ENCODE assay signal across 2 cellular contexts in the genomic region with DNA sequence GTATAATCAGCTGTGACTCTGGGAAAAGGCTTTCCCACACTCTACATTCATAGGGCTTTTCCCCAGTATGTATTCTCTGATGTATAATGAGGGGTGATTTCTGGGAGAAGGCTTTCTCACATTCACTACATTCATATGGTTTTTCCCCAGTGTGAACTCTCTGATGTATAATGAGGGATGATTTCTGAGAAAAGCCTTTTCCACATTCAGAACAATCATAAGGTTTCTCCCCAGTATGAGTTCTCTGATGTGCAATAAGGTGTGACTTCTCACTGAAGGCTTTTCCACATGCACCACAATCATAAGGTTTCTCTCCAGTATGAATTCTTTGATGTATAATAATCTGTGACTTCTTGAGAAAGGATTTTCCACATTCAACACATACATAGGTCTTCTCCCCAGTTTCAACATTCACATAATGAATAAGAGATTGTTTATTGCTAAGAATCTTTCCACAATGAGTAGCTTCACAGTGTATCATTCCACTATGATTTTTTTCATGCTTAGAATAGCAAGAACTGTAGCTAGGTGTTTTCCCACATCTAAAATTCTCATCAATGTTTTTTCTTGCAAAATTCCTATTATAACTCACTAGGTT.
A peak's percentile ranks its signal among the peaks of the same experiment; 100 is the strongest.
TF ChIP-seq lines count a peak whose summit lies in the region.

No MANE protein-coding gene starts in this region.

TF ChIP-seq in HepG2, 621 proteins besides CTCF, POLR2A, EP300 and RAD21:
- TF ChIP-seq SETDB1 (CRISPR knock-in tag; IDR thresholded peaks at IDR 0.05; ENCODE audit: borderline replicate concordance) (0 out of 2 replicates have a peak, but pooled peaks have one; percentile 45), ZNF274 (CRISPR knock-in tag; IDR thresholded peaks at IDR 0.05) (peak; percentile 98; the same call in 1 of the 2 replicates), FOXA1 (IDR thresholded peaks at IDR 0.05) (no peak), FOXA1 (CRISPR knock-in tag; IDR thresholded peaks at IDR 0.05) (no peak), NR2F2 (IDR thresholded peaks at IDR 0.05; ENCODE audit: borderline replicate concordance, low read depth) (no peak)
- TF ChIP-seq, protein P1, sequence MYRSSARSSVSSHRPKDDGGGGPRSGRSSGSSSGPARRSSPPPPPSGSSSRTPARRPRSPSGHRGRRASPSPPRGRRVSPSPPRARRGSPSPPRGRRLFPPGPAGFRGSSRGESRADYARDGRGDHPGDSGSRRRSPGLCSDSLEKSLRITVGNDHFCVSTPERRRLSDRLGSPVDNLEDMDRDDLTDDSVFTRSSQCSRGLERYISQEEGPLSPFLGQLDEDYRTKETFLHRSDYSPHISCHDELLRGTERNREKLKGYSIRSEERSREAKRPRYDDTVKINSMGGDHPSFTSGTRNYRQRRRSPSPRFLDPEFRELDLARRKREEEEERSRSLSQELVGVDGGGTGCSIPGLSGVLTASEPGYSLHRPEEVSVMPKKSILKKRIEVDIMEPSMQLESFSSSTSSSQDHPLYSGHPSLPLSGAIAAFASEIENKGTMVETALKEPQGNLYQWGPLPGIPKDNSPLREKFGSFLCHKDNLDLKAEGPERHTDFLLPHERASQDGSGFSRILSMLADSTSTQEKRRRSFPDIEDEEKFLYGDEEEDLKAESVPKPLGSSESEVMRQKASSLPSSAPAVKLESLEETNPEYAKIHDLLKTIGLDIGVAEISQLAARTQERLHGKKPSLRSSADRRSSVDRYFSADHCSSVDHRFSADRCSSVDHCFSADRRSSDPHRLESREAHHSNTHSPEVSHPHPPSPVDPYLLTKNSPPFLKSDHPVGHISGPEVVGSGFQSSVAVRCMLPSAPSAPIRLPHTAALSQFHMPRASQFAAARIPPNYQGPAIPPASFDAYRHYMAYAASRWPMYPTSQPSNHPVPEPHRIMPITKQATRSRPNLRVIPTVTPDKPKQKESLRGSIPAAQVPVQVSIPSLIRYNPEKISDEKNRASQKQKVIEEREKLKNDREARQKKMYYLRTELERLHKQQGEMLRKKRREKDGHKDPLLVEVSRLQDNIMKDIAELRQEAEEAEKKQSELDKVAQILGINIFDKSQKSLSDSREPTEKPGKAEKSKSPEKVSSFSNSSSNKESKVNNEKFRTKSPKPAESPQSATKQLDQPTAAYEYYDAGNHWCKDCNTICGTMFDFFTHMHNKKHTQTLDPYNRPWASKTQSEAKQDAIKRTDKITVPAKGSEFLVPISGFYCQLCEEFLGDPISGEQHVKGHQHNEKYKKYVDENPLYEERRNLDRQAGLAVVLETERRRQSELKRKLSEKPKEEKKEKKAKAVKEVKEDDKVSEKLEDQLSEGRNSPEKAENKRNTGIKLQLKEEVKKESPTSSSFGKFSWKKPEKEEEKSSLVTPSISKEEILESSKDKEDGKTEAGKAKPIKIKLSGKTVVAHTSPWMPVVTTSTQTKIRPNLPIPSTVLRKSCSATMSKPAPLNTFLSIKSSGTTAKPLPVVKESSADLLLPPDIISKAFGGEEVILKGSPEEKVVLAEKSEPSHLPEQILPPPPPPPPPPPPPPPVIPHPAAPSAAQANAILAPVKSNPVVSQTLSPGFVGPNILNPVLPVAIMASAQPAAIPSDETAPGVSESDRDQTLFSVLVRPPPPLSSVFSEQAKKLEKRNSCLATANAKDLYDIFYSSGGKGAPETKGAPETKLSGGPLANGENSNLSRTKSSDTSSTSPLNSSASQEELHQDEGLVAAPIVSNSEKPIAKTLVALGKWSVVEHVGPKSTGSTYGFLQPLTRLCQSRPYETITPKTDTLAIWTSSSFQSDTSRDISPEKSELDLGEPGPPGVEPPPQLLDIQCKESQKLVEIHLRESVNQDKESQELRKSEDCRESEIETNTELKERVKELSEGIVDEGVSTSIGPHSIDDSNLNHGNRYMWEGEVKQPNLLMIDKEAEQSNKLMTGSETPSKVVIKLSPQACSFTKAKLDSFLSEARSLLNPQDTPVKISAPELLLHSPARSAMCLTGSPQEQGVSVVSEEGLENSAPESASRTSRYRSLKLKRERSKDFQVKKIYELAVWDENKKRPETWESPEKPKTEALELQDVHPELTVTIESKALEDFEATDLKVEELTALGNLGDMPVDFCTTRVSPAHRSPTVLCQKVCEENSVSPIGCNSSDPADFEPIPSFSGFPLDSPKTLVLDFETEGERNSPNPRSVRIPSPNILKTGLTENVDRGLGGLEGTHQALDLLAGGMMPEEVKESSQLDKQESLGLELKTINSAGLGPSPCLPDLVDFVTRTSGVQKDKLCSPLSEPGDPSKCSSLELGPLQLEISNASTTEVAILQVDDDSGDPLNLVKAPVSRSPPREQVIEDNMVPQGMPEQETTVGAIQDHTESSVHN (CRISPR knock-in tag; IDR thresholded peaks at IDR 0.05) = no peak

TF ChIP-seq in GM12878, 131 proteins besides CTCF, POLR2A, EP300 and RAD21:
- TF ChIP-seq YBX1 (IDR thresholded peaks at IDR 0.05) (no peak), CBX5 (IDR thresholded peaks at IDR 0.05; ENCODE audit: low read depth) (peak; percentile 73; the same call in 1 of the 2 replicates), ZNF274 (IDR thresholded peaks at IDR 0.05; ENCODE audit: insufficient read depth, insufficient read length) (peak; percentile 85), SMAD5 (IDR thresholded peaks at IDR 0.05; ENCODE audit: low read depth) (no peak), NBN (IDR thresholded peaks at IDR 0.05) (no peak), ZBED1 (IDR thresholded peaks at IDR 0.05; ENCODE audit: borderline replicate concordance) (no peak)
- TF ChIP-seq, protein P2, sequence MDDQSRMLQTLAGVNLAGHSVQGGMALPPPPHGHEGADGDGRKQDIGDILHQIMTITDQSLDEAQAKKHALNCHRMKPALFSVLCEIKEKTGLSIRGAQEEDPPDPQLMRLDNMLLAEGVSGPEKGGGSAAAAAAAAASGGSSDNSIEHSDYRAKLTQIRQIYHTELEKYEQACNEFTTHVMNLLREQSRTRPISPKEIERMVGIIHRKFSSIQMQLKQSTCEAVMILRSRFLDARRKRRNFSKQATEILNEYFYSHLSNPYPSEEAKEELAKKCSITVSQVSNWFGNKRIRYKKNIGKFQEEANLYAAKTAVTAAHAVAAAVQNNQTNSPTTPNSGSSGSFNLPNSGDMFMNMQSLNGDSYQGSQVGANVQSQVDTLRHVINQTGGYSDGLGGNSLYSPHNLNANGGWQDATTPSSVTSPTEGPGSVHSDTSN (IDR thresholded peaks at IDR 0.05; ENCODE audit: insufficient replicate concordance, low read depth, low read length) = no peak
